8 cellular contexts compared by ENCODE assay signal in genomic region chr1:246357014-246357598, GRCh38.
DNase-seq lines count a peak whose midpoint lies in the region; ATAC-seq, FAIRE-seq and TF ChIP-seq lines count a peak whose summit lies in the region.
"Not testable (repeated sequence)": the region's sequence is repeated elsewhere in the genome, so short reads cannot be mapped to it uniquely, and the experiment has no call there.

No MANE protein-coding gene starts in this region.

- not testable (repeated sequence) for H3K4me2 ChIP-seq in GM23338
- peak overlapping the region; percentile 19 for H3K4me2 ChIP-seq in astrocyte (ENCODE audit: low read length)

- TF ChIP-seq CTCF in AG04449 (IDR thresholded peaks at IDR 0.05; ENCODE audit: insufficient read depth, low read length, missing control alignments); GM23338 (conservative IDR thresholded peaks at IDR 0.05; ENCODE audit: low read depth in 2 of 2); astrocyte (IDR thresholded peaks at IDR 0.05; ENCODE audit: insufficient read depth, low read depth, low read length); endodermal cell (conservative IDR thresholded peaks at IDR 0.05); retinal pigment epithelial cell (conservative IDR thresholded peaks at IDR 0.05; ENCODE audit: low read depth, low read length): not testable (repeated sequence)

- not testable (repeated sequence) for H3K4me3 Mint-ChIP-seq in GM23338, endodermal cell
- H3K4me3 Mint-ChIP-seq in astrocyte (ENCODE audit: unreplicated experiment), result peak overlapping the region; percentile 35

- H3K27me3 ChIP-seq in GM23338 (ENCODE audit: insufficient read depth); astrocyte (ENCODE audit: insufficient read depth, low read length); endodermal cell (ENCODE audit: control insufficient read depth, insufficient read depth, low read length, poor library complexity, severe bottlenecking): not testable (repeated sequence)

- not testable (repeated sequence) for H3K9me2 ChIP-seq in GM23338 (ENCODE audit: insufficient read depth)

- H3K27me3 Mint-ChIP-seq in GM23338 (ENCODE audit: insufficient read depth, low read depth, poor library complexity); astrocyte (ENCODE audit: low read depth, unreplicated experiment); endodermal cell (ENCODE audit: insufficient read depth): not testable (repeated sequence)

- not testable (repeated sequence) for H3K9me3 ChIP-seq in astrocyte (ENCODE audit: insufficient read depth, low read depth, low read length)
- H3K9me3 ChIP-seq in endodermal cell (ENCODE audit: control insufficient read depth, low read length), result peaks cover 12% of the 10 kb centered on the region

- not testable (repeated sequence) for H4K20me1 ChIP-seq in GM23338 (replicated peaks; ENCODE audit: insufficient read depth); astrocyte (ENCODE audit: insufficient read depth, low read length)

- DNase-seq in AG04449 (ENCODE audit: low read depth, low spot score) (peak; percentile 17), GM23338 (ENCODE audit: low spot score) (peak; percentile 39), NCI-H226 (peak; percentile 80), astrocyte (ENCODE audit: low read depth) (peak; percentile 90), endodermal cell (peak; percentile 62), glomerular endothelial cell (ENCODE audit: extremely low read depth, low read depth, low spot score) (peak; percentile 81), kidney tubule cell (ENCODE audit: low spot score) (peak; percentile 91), retinal pigment epithelial cell (ENCODE audit: low read depth) (peak; percentile 79)

- 37 to 81% methylated on average over 2 to 3 of the region's 3 CpGs for WGBS in endodermal cell (ENCODE audit: insufficient coverage in 1 of 2, insufficient read length in 1 of 2), 2 experiments

- peak; percentile 59 for ATAC-seq in GM23338

- not testable (repeated sequence) for H2AFZ ChIP-seq in GM23338; astrocyte (ENCODE audit: low read depth, low read length)

- H3K36me3 ChIP-seq in GM23338 (ENCODE audit: insufficient read depth); astrocyte (ENCODE audit: insufficient read depth, low read length); endodermal cell (ENCODE audit: control insufficient read depth, insufficient read depth, low read length): not testable (repeated sequence)

- peak overlapping the region; percentile 46 for H3K9ac ChIP-seq in astrocyte (ENCODE audit: low read length)
- peak overlapping the region; percentile 70 for H3K9ac ChIP-seq in endodermal cell (ENCODE audit: extremely low read depth, low read length, poor library complexity, severe bottlenecking)

- H3K36me3 Mint-ChIP-seq in GM23338 (ENCODE audit: low read depth) (peaks cover 12% of the 10 kb centered on the region; the same call in 2 of the 3 replicates), astrocyte (ENCODE audit: low read depth, unreplicated experiment) (peaks cover 20% of the 10 kb centered on the region), endodermal cell (ENCODE audit: low read depth) (peaks cover 13% of the 10 kb centered on the region)

- POLR2A ChIA-PET in AG04449 (lab: Yijun Ruan, JAX), result not testable (repeated sequence)

- H3K4me3 ChIP-seq in AG04449 (ENCODE audit: low read depth, low read length); GM23338; astrocyte (ENCODE audit: insufficient read depth, low read depth, low read length); retinal pigment epithelial cell (ENCODE audit: low read length): not testable (repeated sequence)
- peak overlapping the region; percentile 48 for H3K4me3 ChIP-seq in endodermal cell (ENCODE audit: low read length)

- H3K9me3 Mint-ChIP-seq in GM23338 (peaks cover 13% of the 10 kb centered on the region), astrocyte (ENCODE audit: unreplicated experiment) (peaks cover 22% of the 10 kb centered on the region), endodermal cell (peaks cover 24% of the 10 kb centered on the region)

- not testable (repeated sequence) for H3K4me1 ChIP-seq in GM23338 (ENCODE audit: insufficient read depth); endodermal cell (ENCODE audit: control insufficient read depth, insufficient read depth, low read length)
- peaks cover 16% of the 10 kb centered on the region for H3K4me1 ChIP-seq in astrocyte (ENCODE audit: insufficient read depth, low read length)

- peak overlapping the region; percentile 54; the same call in 1 of the 2 replicates for H3K27ac Mint-ChIP-seq in GM23338
- peak overlapping the region; percentile 99 for H3K27ac Mint-ChIP-seq in astrocyte (ENCODE audit: unreplicated experiment)
- peak overlapping the region; percentile 69 for H3K27ac Mint-ChIP-seq in endodermal cell

- FAIRE-seq in astrocyte (lab: Jason Lieb, UNC), result not testable (repeated sequence)

- CTCF ChIA-PET in AG04449 (lab: Yijun Ruan, JAX), result interaction anchor here (1.3 kb wide), 2 partner anchors 10 to 26 kb away, joined by 3 to 4 read pairs; no protein-coding TSS in a partner anchor

- not testable (repeated sequence) for H3F3A ChIP-seq in GM23338 (replicated peaks; ENCODE audit: low read depth)

- H3K79me2 ChIP-seq in GM23338 (replicated peaks; ENCODE audit: insufficient read depth); astrocyte (ENCODE audit: insufficient read depth, low read length): not testable (repeated sequence)

- peak overlapping the region; percentile 52; the same call in 1 of the 2 replicates for H3K27ac ChIP-seq in GM23338 (ENCODE audit: low read depth)
- peak overlapping the region; percentile 68 for H3K27ac ChIP-seq in astrocyte (ENCODE audit: low read depth, low read length)
- H3K27ac ChIP-seq in endodermal cell (ENCODE audit: low read depth, low read length), result peak overlapping the region; percentile 90

- H3K4me1 Mint-ChIP-seq in GM23338, result peaks cover 23% of the 10 kb centered on the region
- peaks cover 51% of the 10 kb centered on the region for H3K4me1 Mint-ChIP-seq in astrocyte (ENCODE audit: low read depth, unreplicated experiment)
- H3K4me1 Mint-ChIP-seq in endodermal cell, result peaks cover 38% of the 10 kb centered on the region

Comparison
In these comparisons a context has a peak if more than half of its experiments do, and no peak if none do; other contexts are left out.
1. DNase-seq: peak in every context shown above with its lines; median percentile 91 in kidney tubule cell; 90 in astrocyte; 81 in glomerular endothelial cell; 80 in NCI-H226; 79 in retinal pigment epithelial cell; 62 in endodermal cell; 39 in GM23338; 17 in AG04449.